In the genomic region with DNA sequence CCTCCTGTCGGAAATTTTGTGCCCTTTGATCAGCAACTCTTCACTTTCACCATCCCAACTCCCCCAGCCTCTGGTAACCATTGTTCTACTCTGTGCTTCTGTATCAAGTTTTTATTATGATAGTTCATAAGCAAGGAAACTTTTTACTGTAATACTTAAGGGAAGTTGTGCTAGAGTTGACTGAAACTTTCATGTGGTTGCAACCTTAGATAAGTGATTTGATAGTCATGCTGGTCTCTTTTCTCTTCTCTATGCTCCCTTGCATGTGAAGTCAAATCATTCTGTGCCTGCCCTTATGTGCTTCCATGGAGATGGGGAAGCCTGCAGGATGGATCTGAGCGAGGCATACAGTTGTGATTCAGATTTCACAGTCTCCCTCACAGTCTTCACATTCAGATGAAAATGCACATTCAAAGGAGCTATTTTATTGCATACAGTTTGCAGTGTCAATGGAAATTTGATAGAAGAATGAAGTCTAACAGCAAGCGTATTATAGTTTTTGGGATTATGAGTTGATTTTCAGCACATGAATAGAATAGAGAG, we compare ENCODE assay signal across 32 cellular contexts.
"Had no signal": no experiment of that assay in that cellular context is flagged by ENCODE, and none has a peak within 500 bp of the region (broad histone marks: within the 10 kb centered on the region; RNA-seq: fewer than 3 reads in every experiment).

No MANE protein-coding gene starts in this region.

- H3K9me3 Mint-ChIP-seq: activated CD4-positive, alpha-beta memory T cell treated with anti-CD3 and anti-CD28 coated beads for 36 hours; activated CD4-positive, alpha-beta T cell treated with anti-CD3 and anti-CD28 coated beads, Interleukin-2, amount 10 ng/mL, durations not matched to agents 24 days and 14 days; activated naive CD4-positive, alpha-beta T cell treated with anti-CD3 and anti-CD28 coated beads for 36 hours; activated naive CD4-positive, alpha-beta T cell treated with anti-CD3 and anti-CD28 coated beads, Interleukin-2, amount 50 U/mL, for 24 hours; activated naive CD8-positive, alpha-beta T cell treated with anti-CD3 and anti-CD28 coated beads, Interleukin-2, amount 50 U/mL, for 24 hours; activated T-helper 1 cell treated with anti-CD3 and anti-CD28 coated beads, Interleukin-12 subunit alpha, Interleukin-12 subunit beta, Interleukin-2, Interleukin-4 antibody, amounts not matched to agents 30 ng/mL and 10 ng/mL and 1 ng/mL, durations not matched to agents 14 hours and 24 hours and 36 hours had no signal

- H3K4me3 ChIP-seq: adrenal gland, body of pancreas, breast epithelium, cardiac muscle cell, colonic mucosa, esophagus squamous epithelium, gastroesophageal sphincter had no signal

- DNase-seq: activated CD4-positive, alpha-beta memory T cell treated with anti-CD3 and anti-CD28 coated beads for 36 hours; activated CD4-positive, alpha-beta T cell treated with anti-CD3 and anti-CD28 coated beads for 36 hours; activated CD4-positive, alpha-beta T cell treated with anti-CD3 and anti-CD28 coated beads, Interleukin-2, amount 10 ng/mL, durations not matched to agents 24 days and 14 days; activated CD4-positive, CD25-positive, alpha-beta regulatory T cell; activated CD4-positive, CD25-positive, alpha-beta regulatory T cell treated with anti-CD3 and anti-CD28 coated beads, Interleukin-2, amount 50 U/mL, for 72 hours; activated CD8-positive, alpha-beta memory T cell treated with anti-CD3 and anti-CD28 coated beads, Interleukin-2, amount 10 ng/mL, durations not matched to agents 7 days and 5 days; activated CD8-positive, alpha-beta memory T cell treated with anti-CD3 and anti-CD28 coated beads, Interleukin-2, amount 50 U/mL, for 4 hours; activated CD8-positive, alpha-beta T cell treated with anti-CD3 and anti-CD28 coated beads, Interleukin-2, amount 10 ng/mL, durations not matched to agents 7 days and 5 days; activated effector memory CD4-positive, alpha-beta T cell treated with anti-CD3 and anti-CD28 coated beads, Interleukin-2, amount 50 U/mL, for 16 hours; activated naive CD4-positive, alpha-beta T cell treated with anti-CD3 and anti-CD28 coated beads for 36 hours; activated naive CD8-positive, alpha-beta T cell treated with anti-CD3 and anti-CD28 coated beads for 36 hours; activated naive CD8-positive, alpha-beta T cell treated with anti-CD3 and anti-CD28 coated beads, Interleukin-2, amount 50 U/mL, for 24 hours; activated T-cell treated with anti-CD3 and anti-CD28 coated beads, Interleukin-2, amount 50 U/mL, for 1 hour; activated T-cell treated with anti-CD3 and anti-CD28 coated beads, Interleukin-2, amount 50 U/mL, for 48 hours; adrenal gland; amygdala; aorta; body of pancreas; central memory CD4-positive, alpha-beta T cell; cerebellar nuclear complex; colonic mucosa; effector CD8-positive, alpha-beta T cell; esophagus squamous epithelium; foreskin melanocyte; head of caudate nucleus had no signal

- H3K27ac ChIP-seq: adrenal gland, body of pancreas, breast epithelium, cardiac muscle cell, colonic mucosa, epithelial cell of prostate, esophagus squamous epithelium, gastroesophageal sphincter had no signal

- H3K4me1 Mint-ChIP-seq: activated CD4-positive, alpha-beta T cell treated with anti-CD3 and anti-CD28 coated beads for 36 hours; activated CD4-positive, alpha-beta T cell treated with anti-CD3 and anti-CD28 coated beads, Interleukin-2, amount 10 ng/mL, durations not matched to agents 24 days and 14 days; activated CD8-positive, alpha-beta memory T cell treated with anti-CD3 and anti-CD28 coated beads, Interleukin-2, amount 10 ng/mL, durations not matched to agents 7 days and 5 days; activated naive CD4-positive, alpha-beta T cell treated with anti-CD3 and anti-CD28 coated beads, Interleukin-2, amount 50 U/mL, for 24 hours; activated naive CD8-positive, alpha-beta T cell treated with anti-CD3 and anti-CD28 coated beads for 36 hours; activated naive CD8-positive, alpha-beta T cell treated with anti-CD3 and anti-CD28 coated beads, Interleukin-2, amount 50 U/mL, for 24 hours had no signal

- H3K4me3 Mint-ChIP-seq: activated CD4-positive, alpha-beta memory T cell treated with anti-CD3 and anti-CD28 coated beads for 36 hours; activated CD4-positive, alpha-beta T cell treated with anti-CD3 and anti-CD28 coated beads for 36 hours; activated CD4-positive, alpha-beta T cell treated with anti-CD3 and anti-CD28 coated beads, Interleukin-2, amount 10 ng/mL, durations not matched to agents 24 days and 14 days; activated CD8-positive, alpha-beta memory T cell treated with anti-CD3 and anti-CD28 coated beads, Interleukin-2, amount 10 ng/mL, durations not matched to agents 7 days and 5 days; activated CD8-positive, alpha-beta T cell treated with anti-CD3 and anti-CD28 coated beads, Interleukin-2, amount 10 ng/mL, durations not matched to agents 7 days and 5 days; activated naive CD4-positive, alpha-beta T cell treated with anti-CD3 and anti-CD28 coated beads for 36 hours; activated naive CD4-positive, alpha-beta T cell treated with anti-CD3 and anti-CD28 coated beads, Interleukin-2, amount 50 U/mL, for 24 hours; activated naive CD8-positive, alpha-beta T cell treated with anti-CD3 and anti-CD28 coated beads for 36 hours; activated naive CD8-positive, alpha-beta T cell treated with anti-CD3 and anti-CD28 coated beads, Interleukin-2, amount 50 U/mL, for 24 hours; activated T-helper 1 cell treated with anti-CD3 and anti-CD28 coated beads, Interleukin-12 subunit alpha, Interleukin-12 subunit beta, Interleukin-2, Interleukin-4 antibody, amounts not matched to agents 30 ng/mL and 10 ng/mL and 1 ng/mL, durations not matched to agents 14 hours and 24 hours and 36 hours had no signal

- H3K9me3 ChIP-seq: adrenal gland, body of pancreas, breast epithelium, colonic mucosa, esophagus squamous epithelium, gastroesophageal sphincter had no signal

- H3K27me3 ChIP-seq: adrenal gland, body of pancreas, breast epithelium, cardiac muscle cell, colonic mucosa, esophagus squamous epithelium, gastroesophageal sphincter had no signal

- H3K27ac Mint-ChIP-seq: activated CD4-positive, alpha-beta memory T cell treated with anti-CD3 and anti-CD28 coated beads for 36 hours; activated CD4-positive, alpha-beta T cell treated with anti-CD3 and anti-CD28 coated beads for 36 hours; activated CD4-positive, alpha-beta T cell treated with anti-CD3 and anti-CD28 coated beads, Interleukin-2, amount 10 ng/mL, durations not matched to agents 24 days and 14 days; activated CD8-positive, alpha-beta memory T cell treated with anti-CD3 and anti-CD28 coated beads, Interleukin-2, amount 10 ng/mL, durations not matched to agents 7 days and 5 days; activated CD8-positive, alpha-beta T cell treated with anti-CD3 and anti-CD28 coated beads, Interleukin-2, amount 10 ng/mL, durations not matched to agents 7 days and 5 days; activated naive CD4-positive, alpha-beta T cell treated with anti-CD3 and anti-CD28 coated beads for 36 hours; activated naive CD4-positive, alpha-beta T cell treated with anti-CD3 and anti-CD28 coated beads, Interleukin-2, amount 50 U/mL, for 24 hours; activated naive CD8-positive, alpha-beta T cell treated with anti-CD3 and anti-CD28 coated beads for 36 hours; activated naive CD8-positive, alpha-beta T cell treated with anti-CD3 and anti-CD28 coated beads, Interleukin-2, amount 50 U/mL, for 24 hours; activated T-helper 1 cell treated with anti-CD3 and anti-CD28 coated beads, Interleukin-12 subunit alpha, Interleukin-12 subunit beta, Interleukin-2, Interleukin-4 antibody, amounts not matched to agents 30 ng/mL and 10 ng/mL and 1 ng/mL, durations not matched to agents 14 hours and 24 hours and 36 hours; activated T-helper 2 cell treated with anti-CD3 and anti-CD28 coated beads, Interferon-gamma antibody, Interleukin-2, Interleukin-4, amounts not matched to agents 10 μg/mL and 5 μg/mL and 100 μg/mL, durations not matched to agents 14 hours and 24 hours and 36 hours had no signal

- ATAC-seq: activated CD4-positive, alpha-beta T cell treated with anti-CD3 and anti-CD28 coated beads for 36 hours; activated CD8-positive, alpha-beta memory T cell treated with anti-CD3 and anti-CD28 coated beads, Interleukin-2, amount 10 ng/mL, durations not matched to agents 7 days and 5 days; activated CD8-positive, alpha-beta T cell treated with anti-CD3 and anti-CD28 coated beads, Interleukin-2, amount 10 ng/mL, durations not matched to agents 7 days and 5 days; activated naive CD8-positive, alpha-beta T cell treated with anti-CD3 and anti-CD28 coated beads, Interleukin-2, amount 50 U/mL, for 24 hours; body of pancreas; gastroesophageal sphincter had no signal

- H3K27me3 Mint-ChIP-seq: activated CD4-positive, alpha-beta memory T cell treated with anti-CD3 and anti-CD28 coated beads for 36 hours; activated CD4-positive, alpha-beta T cell treated with anti-CD3 and anti-CD28 coated beads for 36 hours; activated CD4-positive, alpha-beta T cell treated with anti-CD3 and anti-CD28 coated beads, Interleukin-2, amount 10 ng/mL, durations not matched to agents 24 days and 14 days; activated CD8-positive, alpha-beta memory T cell treated with anti-CD3 and anti-CD28 coated beads, Interleukin-2, amount 10 ng/mL, durations not matched to agents 7 days and 5 days; activated naive CD4-positive, alpha-beta T cell treated with anti-CD3 and anti-CD28 coated beads, Interleukin-2, amount 50 U/mL, for 24 hours; activated naive CD8-positive, alpha-beta T cell treated with anti-CD3 and anti-CD28 coated beads for 36 hours; activated naive CD8-positive, alpha-beta T cell treated with anti-CD3 and anti-CD28 coated beads, Interleukin-2, amount 50 U/mL, for 24 hours had no signal

- H3K36me3 ChIP-seq: adrenal gland, breast epithelium, cardiac muscle cell, colonic mucosa, esophagus squamous epithelium, gastroesophageal sphincter had no signal

- H3K36me3 Mint-ChIP-seq: activated CD4-positive, alpha-beta memory T cell treated with anti-CD3 and anti-CD28 coated beads for 36 hours; activated CD8-positive, alpha-beta memory T cell treated with anti-CD3 and anti-CD28 coated beads, Interleukin-2, amount 10 ng/mL, durations not matched to agents 7 days and 5 days; activated naive CD4-positive, alpha-beta T cell treated with anti-CD3 and anti-CD28 coated beads, Interleukin-2, amount 50 U/mL, for 24 hours; activated naive CD8-positive, alpha-beta T cell treated with anti-CD3 and anti-CD28 coated beads for 36 hours had no signal

- H3K4me1 ChIP-seq: body of pancreas, breast epithelium, colonic mucosa, esophagus squamous epithelium, gastroesophageal sphincter had no signal
